ENCODE assay signal across 6 cellular contexts in genomic region chr9:133997584-133997983, GRCh38.
"Had no signal": no experiment of that assay in that cellular context is flagged by ENCODE, and none has a peak within 500 bp of the region (broad histone marks: within the 10 kb centered on the region; RNA-seq: fewer than 3 reads in every experiment).

No MANE protein-coding gene starts in this region.

- ATAC-seq: GM12878 had no signal

- DNase-seq: GDM1, GF-D8 had no signal

- FAIRE-seq: G401.6, GM12878, GM12892, GM18507 had no signal

- H3K4me3 ChIP-seq: GM12878 had no signal
